Comparison of ENCODE assay signal across 1 cellular context in genomic region chr4:99208719-99209075, GRCh38.
TF ChIP-seq lines count a peak whose summit lies in the region.

No MANE protein-coding gene starts in this region.

TF ChIP-seq in H1, 55 proteins besides CTCF, POLR2A, EP300 and RAD21 (continued from another document):
- TF ChIP-seq, protein P1, sequence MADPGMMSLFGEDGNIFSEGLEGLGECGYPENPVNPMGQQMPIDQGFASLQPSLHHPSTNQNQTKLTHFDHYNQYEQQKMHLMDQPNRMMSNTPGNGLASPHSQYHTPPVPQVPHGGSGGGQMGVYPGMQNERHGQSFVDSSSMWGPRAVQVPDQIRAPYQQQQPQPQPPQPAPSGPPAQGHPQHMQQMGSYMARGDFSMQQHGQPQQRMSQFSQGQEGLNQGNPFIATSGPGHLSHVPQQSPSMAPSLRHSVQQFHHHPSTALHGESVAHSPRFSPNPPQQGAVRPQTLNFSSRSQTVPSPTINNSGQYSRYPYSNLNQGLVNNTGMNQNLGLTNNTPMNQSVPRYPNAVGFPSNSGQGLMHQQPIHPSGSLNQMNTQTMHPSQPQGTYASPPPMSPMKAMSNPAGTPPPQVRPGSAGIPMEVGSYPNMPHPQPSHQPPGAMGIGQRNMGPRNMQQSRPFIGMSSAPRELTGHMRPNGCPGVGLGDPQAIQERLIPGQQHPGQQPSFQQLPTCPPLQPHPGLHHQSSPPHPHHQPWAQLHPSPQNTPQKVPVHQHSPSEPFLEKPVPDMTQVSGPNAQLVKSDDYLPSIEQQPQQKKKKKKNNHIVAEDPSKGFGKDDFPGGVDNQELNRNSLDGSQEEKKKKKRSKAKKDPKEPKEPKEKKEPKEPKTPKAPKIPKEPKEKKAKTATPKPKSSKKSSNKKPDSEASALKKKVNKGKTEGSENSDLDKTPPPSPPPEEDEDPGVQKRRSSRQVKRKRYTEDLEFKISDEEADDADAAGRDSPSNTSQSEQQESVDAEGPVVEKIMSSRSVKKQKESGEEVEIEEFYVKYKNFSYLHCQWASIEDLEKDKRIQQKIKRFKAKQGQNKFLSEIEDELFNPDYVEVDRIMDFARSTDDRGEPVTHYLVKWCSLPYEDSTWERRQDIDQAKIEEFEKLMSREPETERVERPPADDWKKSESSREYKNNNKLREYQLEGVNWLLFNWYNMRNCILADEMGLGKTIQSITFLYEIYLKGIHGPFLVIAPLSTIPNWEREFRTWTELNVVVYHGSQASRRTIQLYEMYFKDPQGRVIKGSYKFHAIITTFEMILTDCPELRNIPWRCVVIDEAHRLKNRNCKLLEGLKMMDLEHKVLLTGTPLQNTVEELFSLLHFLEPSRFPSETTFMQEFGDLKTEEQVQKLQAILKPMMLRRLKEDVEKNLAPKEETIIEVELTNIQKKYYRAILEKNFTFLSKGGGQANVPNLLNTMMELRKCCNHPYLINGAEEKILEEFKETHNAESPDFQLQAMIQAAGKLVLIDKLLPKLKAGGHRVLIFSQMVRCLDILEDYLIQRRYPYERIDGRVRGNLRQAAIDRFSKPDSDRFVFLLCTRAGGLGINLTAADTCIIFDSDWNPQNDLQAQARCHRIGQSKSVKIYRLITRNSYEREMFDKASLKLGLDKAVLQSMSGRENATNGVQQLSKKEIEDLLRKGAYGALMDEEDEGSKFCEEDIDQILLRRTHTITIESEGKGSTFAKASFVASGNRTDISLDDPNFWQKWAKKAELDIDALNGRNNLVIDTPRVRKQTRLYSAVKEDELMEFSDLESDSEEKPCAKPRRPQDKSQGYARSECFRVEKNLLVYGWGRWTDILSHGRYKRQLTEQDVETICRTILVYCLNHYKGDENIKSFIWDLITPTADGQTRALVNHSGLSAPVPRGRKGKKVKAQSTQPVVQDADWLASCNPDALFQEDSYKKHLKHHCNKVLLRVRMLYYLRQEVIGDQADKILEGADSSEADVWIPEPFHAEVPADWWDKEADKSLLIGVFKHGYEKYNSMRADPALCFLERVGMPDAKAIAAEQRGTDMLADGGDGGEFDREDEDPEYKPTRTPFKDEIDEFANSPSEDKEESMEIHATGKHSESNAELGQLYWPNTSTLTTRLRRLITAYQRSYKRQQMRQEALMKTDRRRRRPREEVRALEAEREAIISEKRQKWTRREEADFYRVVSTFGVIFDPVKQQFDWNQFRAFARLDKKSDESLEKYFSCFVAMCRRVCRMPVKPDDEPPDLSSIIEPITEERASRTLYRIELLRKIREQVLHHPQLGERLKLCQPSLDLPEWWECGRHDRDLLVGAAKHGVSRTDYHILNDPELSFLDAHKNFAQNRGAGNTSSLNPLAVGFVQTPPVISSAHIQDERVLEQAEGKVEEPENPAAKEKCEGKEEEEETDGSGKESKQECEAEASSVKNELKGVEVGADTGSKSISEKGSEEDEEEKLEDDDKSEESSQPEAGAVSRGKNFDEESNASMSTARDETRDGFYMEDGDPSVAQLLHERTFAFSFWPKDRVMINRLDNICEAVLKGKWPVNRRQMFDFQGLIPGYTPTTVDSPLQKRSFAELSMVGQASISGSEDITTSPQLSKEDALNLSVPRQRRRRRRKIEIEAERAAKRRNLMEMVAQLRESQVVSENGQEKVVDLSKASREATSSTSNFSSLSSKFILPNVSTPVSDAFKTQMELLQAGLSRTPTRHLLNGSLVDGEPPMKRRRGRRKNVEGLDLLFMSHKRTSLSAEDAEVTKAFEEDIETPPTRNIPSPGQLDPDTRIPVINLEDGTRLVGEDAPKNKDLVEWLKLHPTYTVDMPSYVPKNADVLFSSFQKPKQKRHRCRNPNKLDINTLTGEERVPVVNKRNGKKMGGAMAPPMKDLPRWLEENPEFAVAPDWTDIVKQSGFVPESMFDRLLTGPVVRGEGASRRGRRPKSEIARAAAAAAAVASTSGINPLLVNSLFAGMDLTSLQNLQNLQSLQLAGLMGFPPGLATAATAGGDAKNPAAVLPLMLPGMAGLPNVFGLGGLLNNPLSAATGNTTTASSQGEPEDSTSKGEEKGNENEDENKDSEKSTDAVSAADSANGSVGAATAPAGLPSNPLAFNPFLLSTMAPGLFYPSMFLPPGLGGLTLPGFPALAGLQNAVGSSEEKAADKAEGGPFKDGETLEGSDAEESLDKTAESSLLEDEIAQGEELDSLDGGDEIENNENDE (IDR thresholded peaks at IDR 0.05; ENCODE audit: insufficient replicate concordance, low read length) = no peak
- TF ChIP-seq MAFK (IDR thresholded peaks at IDR 0.05; ENCODE audit: low read depth, low read length) (no peak), SIX5 (IDR thresholded peaks at IDR 0.05; ENCODE audit: low read depth, low read length) (no peak), TEAD4 (IDR thresholded peaks at IDR 0.05; ENCODE audit: low read depth, low read length) (no peak), KDM4A (IDR thresholded peaks at IDR 0.05; ENCODE audit: low read depth, low read length, severe bottlenecking) (no peak), HDAC6 (IDR thresholded peaks at IDR 0.05; ENCODE audit: low read depth, low read length) (no peak), NANOG (IDR thresholded peaks at IDR 0.05; ENCODE audit: insufficient read depth, low read depth, low read length, poor library complexity, severe bottlenecking) (no peak), RBBP5 (IDR thresholded peaks at IDR 0.05; ENCODE audit: borderline replicate concordance, low read depth, low read length) (no peak), POLR2AphosphoS5 (IDR thresholded peaks at IDR 0.05; ENCODE audit: low read depth, low read length) (no peak), CEBPB (IDR thresholded peaks at IDR 0.05; ENCODE audit: low read depth, low read length) (no peak), KDM1A (IDR thresholded peaks at IDR 0.05; ENCODE audit: borderline replicate concordance, low read length) (no peak)
